28 cellular contexts compared by ENCODE assay signal in genomic region chr12:105736498-105736897, GRCh38.
"Had no signal": no experiment of that assay in that cellular context is flagged by ENCODE, and none has a peak within 500 bp of the region (broad histone marks: within the 10 kb centered on the region; RNA-seq: fewer than 3 reads in every experiment).

No MANE protein-coding gene starts in this region.

- ATAC-seq: activated CD4-positive, alpha-beta T cell treated with anti-CD3 and anti-CD28 coated beads for 36 hours; activated CD8-positive, alpha-beta memory T cell treated with anti-CD3 and anti-CD28 coated beads, Interleukin-2, amount 10 ng/mL, durations not matched to agents 7 days and 5 days; activated CD8-positive, alpha-beta T cell treated with anti-CD3 and anti-CD28 coated beads, Interleukin-2, amount 10 ng/mL, durations not matched to agents 7 days and 5 days; activated naive CD4-positive, alpha-beta T cell treated with anti-CD3 and anti-CD28 coated beads, Interleukin-2, amount 50 U/mL, for 72 hours; foreskin keratinocyte; heart right ventricle; mucosa of descending colon; natural killer cell treated with Interleukin-12 subunit alpha and Interleukin-12 subunit beta and Interleukin-15 and Interleukin-18, amount 100 ng/mL, for 72 hours; sciatic nerve; stimulated activated effector memory CD8-positive, alpha-beta T cell treated with anti-CD3 and anti-CD28 coated beads, Interleukin-12 subunit alpha, Interleukin-12 subunit beta, amount 100 ng/mL, for 72 hours had no signal

- H3K27me3 Mint-ChIP-seq: activated B cell treated with CpG ODN at 0.5 μM for 24 hours; activated CD8-positive, alpha-beta memory T cell treated with anti-CD3 and anti-CD28 coated beads, Interleukin-2, amount 10 ng/mL, durations not matched to agents 7 days and 5 days; stimulated activated naive CD8-positive, alpha-beta T cell treated with anti-CD3 and anti-CD28 coated beads, Interleukin-15, Interleukin-2, amounts not matched to agents 100 ng/mL and 50 ng/mL, for 24 hours had no signal

- H3K36me3 ChIP-seq: breast epithelium, esophagus muscularis mucosa, heart right ventricle, left ventricle myocardium inferior, neutrophil, ovary, uterus had no signal

- H3K27ac Mint-ChIP-seq: activated B cell treated with CpG ODN at 0.5 μM for 24 hours; activated CD4-positive, alpha-beta T cell treated with anti-CD3 and anti-CD28 coated beads for 36 hours; activated CD8-positive, alpha-beta memory T cell treated with anti-CD3 and anti-CD28 coated beads, Interleukin-2, amount 10 ng/mL, durations not matched to agents 7 days and 5 days; activated CD8-positive, alpha-beta T cell treated with anti-CD3 and anti-CD28 coated beads, Interleukin-2, amount 10 ng/mL, durations not matched to agents 7 days and 5 days; activated naive CD4-positive, alpha-beta T cell treated with anti-CD3 and anti-CD28 coated beads, Interleukin-2, amount 50 U/mL, for 72 hours; activated T-helper 2 cell treated with anti-CD3 and anti-CD28 coated beads, Interferon-gamma antibody, Interleukin-2, Interleukin-4, amounts not matched to agents 10 μg/mL and 5 μg/mL and 100 μg/mL, durations not matched to agents 14 hours and 24 hours and 36 hours; natural killer cell treated with Interleukin-12 subunit alpha and Interleukin-12 subunit beta and Interleukin-15 and Interleukin-18, amount 100 ng/mL, for 72 hours; stimulated activated effector memory CD8-positive, alpha-beta T cell treated with anti-CD3 and anti-CD28 coated beads, Interleukin-12 subunit alpha, Interleukin-12 subunit beta, amount 100 ng/mL, for 72 hours; stimulated activated naive CD8-positive, alpha-beta T cell treated with anti-CD3 and anti-CD28 coated beads, Interleukin-15, Interleukin-2, amounts not matched to agents 100 ng/mL and 50 ng/mL, for 24 hours; type B pancreatic cell had no signal

- H3K4me3 Mint-ChIP-seq: activated B cell treated with CpG ODN at 0.5 μM for 24 hours; activated CD4-positive, alpha-beta T cell treated with anti-CD3 and anti-CD28 coated beads for 36 hours; activated CD8-positive, alpha-beta memory T cell treated with anti-CD3 and anti-CD28 coated beads, Interleukin-2, amount 10 ng/mL, durations not matched to agents 7 days and 5 days; activated CD8-positive, alpha-beta T cell treated with anti-CD3 and anti-CD28 coated beads, Interleukin-2, amount 10 ng/mL, durations not matched to agents 7 days and 5 days; natural killer cell treated with Interleukin-12 subunit alpha and Interleukin-12 subunit beta and Interleukin-15 and Interleukin-18, amount 100 ng/mL, for 72 hours; stimulated activated effector memory CD8-positive, alpha-beta T cell treated with anti-CD3 and anti-CD28 coated beads, Interleukin-12 subunit alpha, Interleukin-12 subunit beta, amount 100 ng/mL, for 72 hours; stimulated activated naive CD8-positive, alpha-beta T cell treated with anti-CD3 and anti-CD28 coated beads, Interleukin-15, Interleukin-2, amounts not matched to agents 100 ng/mL and 50 ng/mL, for 24 hours; type B pancreatic cell had no signal

- H3K4me3 ChIP-seq: breast epithelium, esophagus muscularis mucosa, heart right ventricle, left ventricle myocardium inferior, lung, mucosa of descending colon, ovary, skin epidermis, uterus had no signal

- H3K36me3 Mint-ChIP-seq: activated CD8-positive, alpha-beta memory T cell treated with anti-CD3 and anti-CD28 coated beads, Interleukin-2, amount 10 ng/mL, durations not matched to agents 7 days and 5 days; activated naive CD4-positive, alpha-beta T cell treated with anti-CD3 and anti-CD28 coated beads, Interleukin-2, amount 50 U/mL, for 72 hours; natural killer cell treated with Interleukin-12 subunit alpha and Interleukin-12 subunit beta and Interleukin-15 and Interleukin-18, amount 100 ng/mL, for 72 hours; stimulated activated effector memory CD8-positive, alpha-beta T cell treated with anti-CD3 and anti-CD28 coated beads, Interleukin-12 subunit alpha, Interleukin-12 subunit beta, amount 100 ng/mL, for 72 hours; type B pancreatic cell had no signal

- H3K9me3 Mint-ChIP-seq: activated B cell treated with CpG ODN at 0.5 μM for 24 hours; activated naive CD4-positive, alpha-beta T cell treated with anti-CD3 and anti-CD28 coated beads, Interleukin-2, amount 50 U/mL, for 72 hours; activated T-helper 2 cell treated with anti-CD3 and anti-CD28 coated beads, Interferon-gamma antibody, Interleukin-2, Interleukin-4, amounts not matched to agents 10 μg/mL and 5 μg/mL and 100 μg/mL, durations not matched to agents 14 hours and 24 hours and 36 hours; natural killer cell treated with Interleukin-12 subunit alpha and Interleukin-12 subunit beta and Interleukin-15 and Interleukin-18, amount 100 ng/mL, for 72 hours; stimulated activated effector memory CD8-positive, alpha-beta T cell treated with anti-CD3 and anti-CD28 coated beads, Interleukin-12 subunit alpha, Interleukin-12 subunit beta, amount 100 ng/mL, for 72 hours; stimulated activated naive CD8-positive, alpha-beta T cell treated with anti-CD3 and anti-CD28 coated beads, Interleukin-15, Interleukin-2, amounts not matched to agents 100 ng/mL and 50 ng/mL, for 24 hours; type B pancreatic cell had no signal

- DNase-seq: activated B cell treated with CpG ODN at 0.5 μM for 24 hours; activated CD4-positive, alpha-beta T cell treated with anti-CD3 and anti-CD28 coated beads for 36 hours; activated CD8-positive, alpha-beta memory T cell treated with anti-CD3 and anti-CD28 coated beads, Interleukin-2, amount 10 ng/mL, durations not matched to agents 7 days and 5 days; activated CD8-positive, alpha-beta T cell treated with anti-CD3 and anti-CD28 coated beads, Interleukin-2, amount 10 ng/mL, durations not matched to agents 7 days and 5 days; activated T-cell treated with anti-CD3 and anti-CD28 coated beads, Interleukin-2, amount 50 U/mL, for 48 hours; central memory CD4-positive, alpha-beta T cell; foreskin keratinocyte; heart right ventricle; left ventricle myocardium inferior; mucosa of descending colon; ovary; stimulated activated CD4-positive, alpha-beta T cell treated with anti-CD3 and anti-CD28 coated beads, Interleukin-12 subunit alpha, Interleukin-12 subunit beta, amount 100 ng/mL, for 4 hours; stimulated activated CD4-positive, alpha-beta T cell treated with anti-CD3 and anti-CD28 coated beads, Interleukin-4, amount 100 ng/mL, for 24 hours; substantia nigra; T1000; uterus had no signal

- H3K27ac ChIP-seq: foreskin keratinocyte, neutrophil, ovary had no signal

- H3K4me1 Mint-ChIP-seq: activated CD4-positive, alpha-beta T cell treated with anti-CD3 and anti-CD28 coated beads for 36 hours; activated CD8-positive, alpha-beta memory T cell treated with anti-CD3 and anti-CD28 coated beads, Interleukin-2, amount 10 ng/mL, durations not matched to agents 7 days and 5 days; stimulated activated effector memory CD8-positive, alpha-beta T cell treated with anti-CD3 and anti-CD28 coated beads, Interleukin-12 subunit alpha, Interleukin-12 subunit beta, amount 100 ng/mL, for 72 hours had no signal

- H3K27me3 ChIP-seq: breast epithelium, esophagus muscularis mucosa, heart right ventricle, neutrophil, ovary, uterus had no signal
